11 cellular contexts compared by ENCODE assay signal in genomic region chr2:230947908-230948365, GRCh38. TPM values are rescaled to one million over a fixed set of nuclear protein-coding genes. Genes with fewer than 3 reads are reported as not detected.
DNase-seq lines count a peak whose midpoint lies in the region; ATAC-seq and TF ChIP-seq lines count a peak whose summit lies in the region.
"Had no signal": no experiment of that assay in that cellular context is flagged by ENCODE, and none has a peak within 500 bp of the region (broad histone marks: within the 10 kb centered on the region; RNA-seq: fewer than 3 reads in every experiment).

No MANE protein-coding gene starts in this region.

- no peaks in the 10 kb centered on the region for H3K9me3 ChIP-seq in mucosa of descending colon

- H3K4me1 ChIP-seq in mucosa of descending colon (ENCODE audit: low read depth), result no peaks in the 10 kb centered on the region

- in situ Hi-C loops in ACHN (cut with HindIII; ENCODE audit: low pct_ligation_motif_present, low pct_unique_long_range_greater_than_20kb, low sequenced_read_pairs), result no loop called here

- ATAC-seq in GM18502 (IDR thresholded peaks at IDR 0.05; ENCODE audit: poor library complexity, unreplicated experiment) (peak; percentile 38), GM21360 (IDR thresholded peaks at IDR 0.05; ENCODE audit: unreplicated experiment) (peak; percentile 38), HG03097 (IDR thresholded peaks at IDR 0.05; ENCODE audit: low FRiP score, unreplicated experiment) (peak; percentile 34), mucosa of descending colon (peak; percentile 20), HG03520 (IDR thresholded peaks at IDR 0.05; ENCODE audit: unreplicated experiment) (no peak)
- ATAC-seq: T-cell had no signal

- DNase-seq in mucosa of descending colon (no peak), ACHN (no peak), HuH-7 (ENCODE audit: low spot score) (no peak)
- no peak for DNase-seq in stimulated activated CD4-positive, alpha-beta T cell treated with anti-CD3 and anti-CD28 coated beads, Interleukin-15, amount 100 ng/mL, for 24 hours
- DNase-seq: HFFc6, T-cell had no signal

- TF ChIP-seq CTCF in mucosa of descending colon (IDR thresholded peaks at IDR 0.05), result no peak

- no peaks in the 10 kb centered on the region for H3K36me3 ChIP-seq in mucosa of descending colon (ENCODE audit: low read depth)

- intact Hi-C loops in mucosa of descending colon (cut with DNase I, micrococcal nuclease), result no loop called here

- no peak overlapping the region for H3K4me3 ChIP-seq in mucosa of descending colon

RNA-seq across cellular contexts. Expression of gene GPR55, which starts 22.9 kb away (rescaled TPM):
- total RNA-seq in mucosa of descending colon, result 1 to 10 TPM in 2 of 3 donors, under 1 TPM in 1; 0.99 to 1.1 (median 1.1) TPM
- total RNA-seq: HFFc6, MCF 10A had no signal

RNA-seq across cellular contexts. Expression of gene SPATA3, which starts 48.0 kb away (rescaled TPM):
- total RNA-seq in mucosa of descending colon, result not detected
- total RNA-seq: HFFc6, MCF 10A, T-cell had no signal
